Comparison of ENCODE assay signal across 1 cellular context in the genomic region with DNA sequence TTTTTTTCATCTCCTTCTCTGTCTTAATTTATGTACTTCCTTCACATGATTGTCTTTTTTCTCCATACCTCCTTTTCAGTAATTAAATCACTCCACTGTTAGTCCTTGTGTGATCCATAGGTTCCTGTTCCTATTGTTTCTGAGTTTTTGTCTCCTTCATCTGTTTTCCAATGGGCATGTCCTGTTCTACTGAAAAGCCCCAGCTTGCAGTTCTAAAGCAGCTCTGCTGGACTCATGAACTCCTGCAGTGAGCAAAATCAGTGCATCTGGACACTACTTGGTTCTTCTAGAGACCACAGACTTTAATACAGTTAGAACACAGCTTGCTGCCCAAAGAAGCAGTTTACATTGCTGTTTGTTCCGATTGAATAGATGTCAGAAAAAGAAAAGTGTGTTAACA.
A peak's percentile ranks its signal among the peaks of the same experiment; 100 is the strongest.
TF ChIP-seq lines count a peak whose summit lies in the region.

No MANE protein-coding gene starts in this region.

TF ChIP-seq in GM23338, 12 proteins besides CTCF, POLR2A, EP300 and RAD21 (continued from another document):
- TF ChIP-seq, protein P1, sequence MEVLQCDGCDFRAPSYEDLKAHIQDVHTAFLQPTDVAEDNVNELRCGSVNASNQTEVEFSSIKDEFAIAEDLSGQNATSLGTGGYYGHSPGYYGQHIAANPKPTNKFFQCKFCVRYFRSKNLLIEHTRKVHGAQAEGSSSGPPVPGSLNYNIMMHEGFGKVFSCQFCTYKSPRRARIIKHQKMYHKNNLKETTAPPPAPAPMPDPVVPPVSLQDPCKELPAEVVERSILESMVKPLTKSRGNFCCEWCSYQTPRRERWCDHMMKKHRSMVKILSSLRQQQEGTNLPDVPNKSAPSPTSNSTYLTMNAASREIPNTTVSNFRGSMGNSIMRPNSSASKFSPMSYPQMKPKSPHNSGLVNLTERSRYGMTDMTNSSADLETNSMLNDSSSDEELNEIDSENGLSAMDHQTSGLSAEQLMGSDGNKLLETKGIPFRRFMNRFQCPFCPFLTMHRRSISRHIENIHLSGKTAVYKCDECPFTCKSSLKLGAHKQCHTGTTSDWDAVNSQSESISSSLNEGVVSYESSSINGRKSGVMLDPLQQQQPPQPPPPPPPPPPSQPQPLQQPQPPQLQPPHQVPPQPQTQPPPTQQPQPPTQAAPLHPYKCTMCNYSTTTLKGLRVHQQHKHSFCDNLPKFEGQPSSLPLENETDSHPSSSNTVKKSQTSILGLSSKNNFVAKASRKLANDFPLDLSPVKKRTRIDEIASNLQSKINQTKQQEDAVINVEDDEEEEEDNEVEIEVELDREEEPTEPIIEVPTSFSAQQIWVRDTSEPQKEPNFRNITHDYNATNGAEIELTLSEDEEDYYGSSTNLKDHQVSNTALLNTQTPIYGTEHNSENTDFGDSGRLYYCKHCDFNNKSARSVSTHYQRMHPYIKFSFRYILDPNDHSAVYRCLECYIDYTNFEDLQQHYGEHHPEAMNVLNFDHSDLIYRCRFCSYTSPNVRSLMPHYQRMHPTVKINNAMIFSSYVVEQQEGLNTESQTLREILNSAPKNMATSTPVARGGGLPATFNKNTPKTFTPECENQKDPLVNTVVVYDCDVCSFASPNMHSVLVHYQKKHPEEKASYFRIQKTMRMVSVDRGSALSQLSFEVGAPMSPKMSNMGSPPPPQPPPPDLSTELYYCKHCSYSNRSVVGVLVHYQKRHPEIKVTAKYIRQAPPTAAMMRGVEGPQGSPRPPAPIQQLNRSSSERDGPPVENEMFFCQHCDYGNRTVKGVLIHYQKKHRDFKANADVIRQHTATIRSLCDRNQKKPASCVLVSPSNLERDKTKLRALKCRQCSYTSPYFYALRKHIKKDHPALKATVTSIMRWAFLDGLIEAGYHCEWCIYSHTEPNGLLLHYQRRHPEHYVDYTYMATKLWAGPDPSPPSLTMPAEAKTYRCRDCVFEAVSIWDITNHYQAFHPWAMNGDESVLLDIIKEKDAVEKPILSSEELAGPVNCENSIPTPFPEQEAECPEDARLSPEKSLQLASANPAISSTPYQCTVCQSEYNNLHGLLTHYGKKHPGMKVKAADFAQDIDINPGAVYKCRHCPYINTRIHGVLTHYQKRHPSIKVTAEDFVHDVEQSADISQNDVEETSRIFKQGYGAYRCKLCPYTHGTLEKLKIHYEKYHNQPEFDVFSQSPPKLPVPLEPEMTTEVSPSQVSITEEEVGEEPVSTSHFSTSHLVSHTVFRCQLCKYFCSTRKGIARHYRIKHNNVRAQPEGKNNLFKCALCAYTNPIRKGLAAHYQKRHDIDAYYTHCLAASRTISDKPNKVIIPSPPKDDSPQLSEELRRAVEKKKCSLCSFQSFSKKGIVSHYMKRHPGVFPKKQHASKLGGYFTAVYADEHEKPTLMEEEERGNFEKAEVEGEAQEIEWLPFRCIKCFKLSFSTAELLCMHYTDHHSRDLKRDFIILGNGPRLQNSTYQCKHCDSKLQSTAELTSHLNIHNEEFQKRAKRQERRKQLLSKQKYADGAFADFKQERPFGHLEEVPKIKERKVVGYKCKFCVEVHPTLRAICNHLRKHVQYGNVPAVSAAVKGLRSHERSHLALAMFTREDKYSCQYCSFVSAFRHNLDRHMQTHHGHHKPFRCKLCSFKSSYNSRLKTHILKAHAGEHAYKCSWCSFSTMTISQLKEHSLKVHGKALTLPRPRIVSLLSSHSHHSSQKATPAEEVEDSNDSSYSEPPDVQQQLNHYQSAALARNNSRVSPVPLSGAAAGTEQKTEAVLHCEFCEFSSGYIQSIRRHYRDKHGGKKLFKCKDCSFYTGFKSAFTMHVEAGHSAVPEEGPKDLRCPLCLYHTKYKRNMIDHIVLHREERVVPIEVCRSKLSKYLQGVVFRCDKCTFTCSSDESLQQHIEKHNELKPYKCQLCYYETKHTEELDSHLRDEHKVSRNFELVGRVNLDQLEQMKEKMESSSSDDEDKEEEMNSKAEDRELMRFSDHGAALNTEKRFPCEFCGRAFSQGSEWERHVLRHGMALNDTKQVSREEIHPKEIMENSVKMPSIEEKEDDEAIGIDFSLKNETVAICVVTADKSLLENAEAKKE (CRISPR knock-in tag; IDR thresholded peaks at IDR 0.05): peak; percentile 74
